In the genomic region with DNA sequence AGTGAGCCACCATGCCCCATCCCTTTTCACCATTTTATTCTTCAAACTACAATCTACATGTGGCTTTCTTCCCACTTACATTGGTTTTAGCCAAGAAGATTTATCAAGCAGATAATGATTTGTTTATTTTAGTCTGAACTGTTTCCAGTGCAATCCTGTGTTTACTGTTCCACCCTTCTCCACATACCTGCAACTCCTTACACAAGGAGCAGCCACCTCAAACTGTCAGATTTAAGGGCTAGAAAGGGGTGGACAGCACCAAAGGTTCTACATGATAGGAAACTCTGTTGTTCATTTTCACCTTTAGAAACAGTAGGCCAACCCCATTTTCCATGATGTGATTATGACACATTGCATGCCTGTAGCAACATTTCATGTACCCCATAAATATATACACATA, we compare ENCODE assay signal across 14 cellular contexts. TPM values are rescaled to one million over a fixed set of nuclear protein-coding genes. Genes with fewer than 3 reads are reported as not detected.
DNase-seq lines count a peak whose midpoint lies in the region; ATAC-seq and TF ChIP-seq lines count a peak whose summit lies in the region.
"Had no signal": no experiment of that assay in that cellular context is flagged by ENCODE, and none has a peak within 500 bp of the region (broad histone marks: within the 10 kb centered on the region; RNA-seq: fewer than 3 reads in every experiment).

No MANE protein-coding gene starts in this region.

- H3K4me3 Mint-ChIP-seq in activated CD4-positive, alpha-beta T cell treated with anti-CD3 and anti-CD28 coated beads, Interleukin-2, amount 10 ng/mL, durations not matched to agents 7 days and 5 days = peak overlapping the region; percentile 19

- peaks cover 25% of the 10 kb centered on the region for H3K36me3 Mint-ChIP-seq in activated CD4-positive, alpha-beta T cell treated with anti-CD3 and anti-CD28 coated beads, Interleukin-2, amount 10 ng/mL, durations not matched to agents 7 days and 5 days (ENCODE audit: low read depth)

- no peaks in the 10 kb centered on the region for H3F3A ChIP-seq in OCI-LY1 (ENCODE audit: insufficient read depth, low read length)

- no peaks in the 10 kb centered on the region for H3K9me2 ChIP-seq in OCI-LY1 (ENCODE audit: low read depth, low read length)

- dilution Hi-C loops in mammary epithelial cell (cut with HindIII; ENCODE audit: low sequenced_read_pairs) = no loop called here

- no peaks in the 10 kb centered on the region for H3K27me3 ChIP-seq in OCI-LY1 (ENCODE audit: insufficient read depth, low read length)
- no peaks in the 10 kb centered on the region for H3K27me3 ChIP-seq in mammary epithelial cell (ENCODE audit: insufficient read depth, low read length)
- H3K27me3 ChIP-seq in neutrophil = no peaks in the 10 kb centered on the region
- H3K27me3 ChIP-seq: ascending aorta, upper lobe of left lung had no signal

- H3K27ac ChIP-seq in OCI-LY1 (ENCODE audit: low read depth, low read length, poor library complexity, severe bottlenecking) (peak overlapping the region; percentile 63), mammary epithelial cell (ENCODE audit: insufficient read depth, low read depth, low read length) (no peak overlapping the region), neutrophil (peak overlapping the region; percentile 99)
- H3K27ac ChIP-seq: ascending aorta had no signal

- no peak for ATAC-seq in HG03565 (IDR thresholded peaks at IDR 0.05; ENCODE audit: unreplicated experiment)
- ATAC-seq in HG02938 (IDR thresholded peaks at IDR 0.05; ENCODE audit: unreplicated experiment) = no peak
- ATAC-seq in GM19452 (IDR thresholded peaks at IDR 0.05; ENCODE audit: unreplicated experiment) = no peak

- no peak overlapping the region for H3K9ac ChIP-seq in OCI-LY1 (ENCODE audit: low read length)
- H3K9ac ChIP-seq in mammary epithelial cell (ENCODE audit: insufficient read depth, low read length) = no peak overlapping the region

- BruUV-seq in mammary epithelial cell (replicated peaks; lab: Mats Ljungman, UMichigan) = no TSS peak

- H2AFZ ChIP-seq in OCI-LY1 (ENCODE audit: low read length) (no peak overlapping the region), mammary epithelial cell (ENCODE audit: low read depth, low read length) (no peak overlapping the region)

- H3K4me1 Mint-ChIP-seq in activated CD4-positive, alpha-beta T cell treated with anti-CD3 and anti-CD28 coated beads, Interleukin-2, amount 10 ng/mL, durations not matched to agents 7 days and 5 days = peaks cover 42% of the 10 kb centered on the region

- H3K36me3 ChIP-seq in OCI-LY1 (ENCODE audit: insufficient read depth, low read length) (peaks cover 24% of the 10 kb centered on the region; the same call in 1 of the 2 replicates), mammary epithelial cell (ENCODE audit: insufficient read depth, low read length) (peaks cover 11% of the 10 kb centered on the region), neutrophil (peaks cover 7% of the 10 kb centered on the region)

- intact Hi-C loops in mammary epithelial cell (cut with micrococcal nuclease) = no loop called here

- TF ChIP-seq CTCF in OCI-LY1 (IDR thresholded peaks at IDR 0.05; ENCODE audit: low read length) = no peak
- no peak for TF ChIP-seq CTCF in mammary epithelial cell (conservative IDR thresholded peaks at IDR 0.05 in 1 of 2, IDR thresholded peaks at IDR 0.05 in 1 of 2; ENCODE audit: extremely low read depth in 1 of 2, insufficient read depth in 1 of 2, low read depth in 1 of 2, low read length in 2 of 2)
- TF ChIP-seq CTCF in neutrophil (IDR thresholded peaks at IDR 0.05) = no peak

- POLR2A ChIA-PET in activated CD4-positive, alpha-beta T cell treated with anti-CD3 and anti-CD28 coated beads, Interleukin-2, amount 10 ng/mL, durations not matched to agents 7 days and 5 days (lab: Charles Lee) = no interaction called here

- CTCF ChIA-PET in activated CD4-positive, alpha-beta T cell treated with anti-CD3 and anti-CD28 coated beads, Interleukin-2, amount 10 ng/mL, durations not matched to agents 7 days and 5 days (lab: Charles Lee) = interaction anchor here (1.2 kb wide), 1 partner anchor 16 kb away, joined by 5 read pairs; the partner anchor contains the start of gene RPL27
- CTCF ChIA-PET in mammary epithelial cell (lab: Charles Lee; ENCODE audit: low non-redundant PET) = no interaction called here

- H3K4me1 ChIP-seq in OCI-LY1 (ENCODE audit: insufficient read depth, low read length, severe bottlenecking) = peaks cover 42% of the 10 kb centered on the region
- H3K4me1 ChIP-seq in mammary epithelial cell (ENCODE audit: insufficient read depth, low read length) = peaks cover 18% of the 10 kb centered on the region
- peaks cover 65 to 66% of the 10 kb centered on the region in 2 experiments for H3K4me1 ChIP-seq in neutrophil (ENCODE audit: control insufficient read depth in 1 of 2, insufficient read depth in 1 of 2, low read depth in 1 of 2, low read length in 1 of 2)

- H3K4me3 ChIP-seq in OCI-LY1 (ENCODE audit: low read depth, low read length, poor library complexity, severe bottlenecking) (peak overlapping the region; percentile 82), mammary epithelial cell (replicated peaks in 1 of 3; ENCODE audit: insufficient read depth in 1 of 3, low read depth in 2 of 3, low read length in 3 of 3) (no peak overlapping the region), neutrophil (ENCODE audit: low read depth in 1 of 2, low read length in 1 of 2) (peak overlapping the region; percentile 85 to 96)

- H3K9me3 ChIP-seq in OCI-LY1 (ENCODE audit: low read length) (no peaks in the 10 kb centered on the region), mammary epithelial cell (replicated peaks; ENCODE audit: insufficient read depth, low read length) (no peaks in the 10 kb centered on the region), neutrophil (no peaks in the 10 kb centered on the region)
- H3K9me3 ChIP-seq: ascending aorta, upper lobe of left lung had no signal

- no peak overlapping the region for H3K27ac Mint-ChIP-seq in activated CD4-positive, alpha-beta T cell treated with anti-CD3 and anti-CD28 coated beads, Interleukin-2, amount 10 ng/mL, durations not matched to agents 7 days and 5 days

- H3K4me2 ChIP-seq in OCI-LY1 (ENCODE audit: low read length) (peak overlapping the region; percentile 77), mammary epithelial cell (ENCODE audit: insufficient read depth, low read depth, low read length) (peak overlapping the region; percentile 4)

- DNase-seq in activated CD4-positive, alpha-beta T cell treated with anti-CD3 and anti-CD28 coated beads, Interleukin-2, amount 10 ng/mL, durations not matched to agents 7 days and 5 days = no peak
- DNase-seq in activated CD4-positive, alpha-beta T cell treated with anti-CD3 and anti-CD28 coated beads, Interleukin-2, amount 50 U/mL, for 48 hours = no peak
- DNase-seq in mammary epithelial cell = no peak
- DNase-seq: GDM1, MV-4-11, NCI-H446 treated with DMSO at 0.1 percent for 48 hours, Right ventricle myocardium superior, upper lobe of left lung had no signal

- in situ Hi-C loops in mammary epithelial cell (cut with MboI; ENCODE audit: low sequenced_read_pairs in 2 of 2) = loop anchor here in 1 of 2 donors (10.0 kb wide), 1 partner anchor 147 kb away; the partner anchor contains the start of gene PSME3

- H3K79me2 ChIP-seq in OCI-LY1 (ENCODE audit: insufficient read depth, low read length) = peaks cover 7% of the 10 kb centered on the region; the same call in 1 of the 2 replicates
- H3K79me2 ChIP-seq in mammary epithelial cell (ENCODE audit: insufficient read depth, low read length) = peaks cover 63% of the 10 kb centered on the region

- H4K20me1 ChIP-seq in OCI-LY1 (ENCODE audit: insufficient read depth, low read length) (no peaks in the 10 kb centered on the region), mammary epithelial cell (ENCODE audit: insufficient read depth, low read length) (no peaks in the 10 kb centered on the region)

- no peaks in the 10 kb centered on the region for H3K9me3 Mint-ChIP-seq in activated CD4-positive, alpha-beta T cell treated with anti-CD3 and anti-CD28 coated beads, Interleukin-2, amount 10 ng/mL, durations not matched to agents 7 days and 5 days

- H3K27me3 Mint-ChIP-seq in activated CD4-positive, alpha-beta T cell treated with anti-CD3 and anti-CD28 coated beads, Interleukin-2, amount 10 ng/mL, durations not matched to agents 7 days and 5 days = no peaks in the 10 kb centered on the region

RNA-seq across cellular contexts. Expression of gene RUNDC1, which starts 1.9 kb away (rescaled TPM):
- 10 to 100 TPM; 13.0 to 14.0 TPM for total RNA-seq in activated CD4-positive, alpha-beta T cell treated with anti-CD3 and anti-CD28 coated beads, Interleukin-2, amount 10 ng/mL, durations not matched to agents 7 days and 5 days
- total RNA-seq in mammary epithelial cell = 10 to 100 TPM; 14.5 to 16.2 TPM
- 12.6 TPM for polyA plus RNA-seq in mammary epithelial cell
- 12.5 TPM for polyA minus RNA-seq in mammary epithelial cell

RNA-seq across cellular contexts. Expression of gene PTGES3L, which starts 2.4 kb away (rescaled TPM):
- under 1 TPM; 0.12 to 0.22 TPM for total RNA-seq in activated CD4-positive, alpha-beta T cell treated with anti-CD3 and anti-CD28 coated beads, Interleukin-2, amount 10 ng/mL, durations not matched to agents 7 days and 5 days
- total RNA-seq in mammary epithelial cell = 1 to 10 TPM; 1.6 to 2.3 TPM
- 0.40 TPM for polyA plus RNA-seq in mammary epithelial cell
- 3.2 TPM for polyA minus RNA-seq in mammary epithelial cell
- total RNA-seq: ascending aorta had no signal

RNA-seq across cellular contexts. Expression of gene RPL27, which starts 16.0 kb away (rescaled TPM):
- 1,000 to 10,000 TPM; 1,014 to 1,124 TPM for total RNA-seq in activated CD4-positive, alpha-beta T cell treated with anti-CD3 and anti-CD28 coated beads, Interleukin-2, amount 10 ng/mL, durations not matched to agents 7 days and 5 days
- 1,000 to 10,000 TPM in 1 of 2 donors, 100 to 1,000 TPM in 1; 634 to 1,021 TPM for total RNA-seq in mammary epithelial cell
- 3,340 TPM for polyA plus RNA-seq in mammary epithelial cell
- polyA minus RNA-seq in mammary epithelial cell = 1,201 TPM

RNA-seq across cellular contexts. Expression of gene AARSD1, which starts 18.0 kb away (rescaled TPM):
- total RNA-seq in activated CD4-positive, alpha-beta T cell treated with anti-CD3 and anti-CD28 coated beads, Interleukin-2, amount 10 ng/mL, durations not matched to agents 7 days and 5 days = 10 to 100 TPM; 31.4 to 43.0 TPM
- total RNA-seq in mammary epithelial cell = 10 to 100 TPM; 15.7 to 53.0 TPM
- polyA plus RNA-seq in mammary epithelial cell = 37.7 TPM
- 19.7 TPM for polyA minus RNA-seq in mammary epithelial cell

RNA-seq across cellular contexts. Expression of gene IFI35, which starts 24.3 kb away (rescaled TPM):
- total RNA-seq in activated CD4-positive, alpha-beta T cell treated with anti-CD3 and anti-CD28 coated beads, Interleukin-2, amount 10 ng/mL, durations not matched to agents 7 days and 5 days = 100 to 1,000 TPM; 125 to 137 TPM
- total RNA-seq in mammary epithelial cell = 1 to 10 TPM; 6.7 to 7.3 TPM
- polyA plus RNA-seq in mammary epithelial cell = 8.3 TPM
- 12.2 TPM for polyA minus RNA-seq in mammary epithelial cell

Comparison
In these comparisons a context has a peak if more than half of its experiments do, and no peak if none do; other contexts are left out.
1. H3K4me3 ChIP-seq: peak in OCI-LY1 (single experiment) and neutrophil (2 of 2); none in mammary epithelial cell (0 of 3).